ENCODE assay signal across 9 cellular contexts in genomic region chr21:33540711-33541104, GRCh38. TPM values are rescaled to one million over a fixed set of nuclear protein-coding genes. Genes with fewer than 3 reads are reported as not detected.
DNase-seq lines count a peak whose midpoint lies in the region; ATAC-seq and TF ChIP-seq lines count a peak whose summit lies in the region.
"Had no signal": no experiment of that assay in that cellular context is flagged by ENCODE, and none has a peak within 500 bp of the region (broad histone marks: within the 10 kb centered on the region; RNA-seq: fewer than 3 reads in every experiment).

No MANE protein-coding gene starts in this region.

- H3K4me3 Mint-ChIP-seq in activated naive CD4-positive, alpha-beta T cell treated with anti-CD3 and anti-CD28 coated beads, Interleukin-2, amount 50 U/mL, for 24 hours, result peak overlapping the region; percentile 97
- peak overlapping the region; percentile 60 to 98 (median 63) for H3K4me3 Mint-ChIP-seq in immature natural killer cell

- H3K27me3 ChIP-seq in transverse colon, result no peaks in the 10 kb centered on the region
- H3K27me3 ChIP-seq: uterus had no signal

- DNase-seq in activated naive CD4-positive, alpha-beta T cell (lab: John Stamatoyannopoulos, UW), result no peak
- no peak for DNase-seq in activated naive CD4-positive, alpha-beta T cell treated with anti-CD3 and anti-CD28 coated beads, Interleukin-2, amount 50 U/mL, for 72 hours (ENCODE audit: low spot score in 2 of 2)
- DNase-seq in immature natural killer cell (no peak), transverse colon (no peak), kidney tubule cell (ENCODE audit: low spot score) (no peak), head of caudate nucleus (no peak)
- DNase-seq: uterus had no signal

- peak overlapping the region in 1 of 4 donors; percentile 97 for H3K4me3 ChIP-seq in transverse colon

- no peak for TF ChIP-seq EP300 in transverse colon (IDR thresholded peaks at IDR 0.05; ENCODE audit: low read depth)

- peak overlapping the region; percentile 93 to 99 (median 98) for H3K27ac ChIP-seq in transverse colon

- H3K4me1 ChIP-seq in transverse colon, result peaks cover 18 to 33% (median 31%) of the 10 kb centered on the region in 4 donors

- peaks cover 20% of the 10 kb centered on the region for H3K36me3 Mint-ChIP-seq in activated naive CD4-positive, alpha-beta T cell treated with anti-CD3 and anti-CD28 coated beads, Interleukin-2, amount 50 U/mL, for 24 hours
- peaks cover 50 to 66% of the 10 kb centered on the region in 2 donors for H3K36me3 Mint-ChIP-seq in activated naive CD4-positive, alpha-beta T cell treated with anti-CD3 and anti-CD28 coated beads, Interleukin-2, amount 50 U/mL, for 72 hours
- H3K36me3 Mint-ChIP-seq in immature natural killer cell, result peaks cover 10 to 16% (median 16%) of the 10 kb centered on the region in 3 donors

- H3K9me3 Mint-ChIP-seq in activated naive CD4-positive, alpha-beta T cell treated with anti-CD3 and anti-CD28 coated beads, Interleukin-2, amount 50 U/mL, for 24 hours, result no peaks in the 10 kb centered on the region
- H3K9me3 Mint-ChIP-seq in activated naive CD4-positive, alpha-beta T cell treated with anti-CD3 and anti-CD28 coated beads, Interleukin-2, amount 50 U/mL, for 72 hours, result peaks cover 0 to 6% of the 10 kb centered on the region in 2 donors
- H3K9me3 Mint-ChIP-seq in immature natural killer cell, result no peaks in the 10 kb centered on the region

- no peaks in the 10 kb centered on the region for H3K27me3 Mint-ChIP-seq in activated naive CD4-positive, alpha-beta T cell treated with anti-CD3 and anti-CD28 coated beads, Interleukin-2, amount 50 U/mL, for 24 hours
- H3K27me3 Mint-ChIP-seq in immature natural killer cell (ENCODE audit: low read depth in 3 of 3), result peaks cover 10 to 21% (median 17%) of the 10 kb centered on the region in 3 donors

- peak overlapping the region; percentile 96 for H3K27ac Mint-ChIP-seq in activated naive CD4-positive, alpha-beta T cell treated with anti-CD3 and anti-CD28 coated beads, Interleukin-2, amount 50 U/mL, for 24 hours
- peak overlapping the region; percentile 97 to 99 for H3K27ac Mint-ChIP-seq in activated naive CD4-positive, alpha-beta T cell treated with anti-CD3 and anti-CD28 coated beads, Interleukin-2, amount 50 U/mL, for 72 hours
- peak overlapping the region; percentile 89 to 99 (median 90) for H3K27ac Mint-ChIP-seq in immature natural killer cell

- intact Hi-C loops in transverse colon (cut with DNase I; ENCODE audit: low total_unique reads) (no loop called here), head of caudate nucleus (cut with DNase I) (loop anchor here (5.0 kb wide), 2 partner anchors 58 to 102 kb away; partner anchors contain the start of genes CRYZL1 and ITSN1)

- peaks cover 0 to 13% (median 5%) of the 10 kb centered on the region in 4 donors for H3K36me3 ChIP-seq in transverse colon
- H3K36me3 ChIP-seq: uterus had no signal

- TF ChIP-seq POLR2A in transverse colon (IDR thresholded peaks at IDR 0.05) (no peak), GM18505 (IDR thresholded peaks at IDR 0.05; ENCODE audit: borderline replicate concordance, extremely low read depth, insufficient read depth, insufficient read length) (no peak)

- no peak for TF ChIP-seq CTCF in transverse colon (IDR thresholded peaks at IDR 0.05)

- 52 to 73% methylated on average over 3 of the region's 3 CpGs for WGBS in transverse colon (ENCODE audit: low coverage in 1 of 2), 2 donors

- no peaks in the 10 kb centered on the region for H3K9me3 ChIP-seq in transverse colon
- H3K9me3 ChIP-seq: uterus had no signal

- ATAC-seq in activated naive CD4-positive, alpha-beta T cell treated with anti-CD3 and anti-CD28 coated beads, Interleukin-2, amount 50 U/mL, for 72 hours, result no peak
- no peak for ATAC-seq in GM18505 (IDR thresholded peaks at IDR 0.05; ENCODE audit: unreplicated experiment)

- in situ Hi-C loops in transverse colon (cut with MboI; ENCODE audit: low pct_ligation_motif_present in 1 of 4, low pct_unique_long_range_greater_than_20kb in 1 of 4, low sequenced_read_pairs in 3 of 4), result no loop called here

- H3K4me1 Mint-ChIP-seq in activated naive CD4-positive, alpha-beta T cell treated with anti-CD3 and anti-CD28 coated beads, Interleukin-2, amount 50 U/mL, for 24 hours, result peaks cover 30% of the 10 kb centered on the region
- H3K4me1 Mint-ChIP-seq in immature natural killer cell, result peaks cover 44 to 53% of the 10 kb centered on the region in 2 donors

RNA-seq across cellular contexts. Expression of gene GART, which starts 1.2 kb away (rescaled TPM):
- total RNA-seq in activated naive CD4-positive, alpha-beta T cell treated with anti-CD3 and anti-CD28 coated beads, Interleukin-2, amount 50 U/mL, for 72 hours, result 100 to 1,000 TPM; 161 to 187 TPM
- 10 to 100 TPM; 26.4 to 43.8 (median 36.3) TPM for polyA plus RNA-seq in immature natural killer cell
- total RNA-seq in transverse colon, result 100 to 1,000 TPM in 1 of 4 donors, 10 to 100 TPM in 3; 23.9 to 123 (median 68.5) TPM

RNA-seq across cellular contexts. Expression of gene SON, which starts 2.1 kb away (rescaled TPM):
- total RNA-seq in activated naive CD4-positive, alpha-beta T cell treated with anti-CD3 and anti-CD28 coated beads, Interleukin-2, amount 50 U/mL, for 72 hours, result 100 to 1,000 TPM; 271 to 344 TPM
- polyA plus RNA-seq in immature natural killer cell, result 100 to 1,000 TPM; 249 to 673 (median 267) TPM
- total RNA-seq in transverse colon, result 100 to 1,000 TPM; 183 to 465 (median 223) TPM

RNA-seq across cellular contexts. Expression of gene DONSON, which starts 47.8 kb away (rescaled TPM):
- 10 to 100 TPM; 39.1 to 56.1 TPM for total RNA-seq in activated naive CD4-positive, alpha-beta T cell treated with anti-CD3 and anti-CD28 coated beads, Interleukin-2, amount 50 U/mL, for 72 hours
- polyA plus RNA-seq in immature natural killer cell, result 1 to 10 TPM; 2.3 to 3.7 (median 3.2) TPM
- 1 to 10 TPM; 1.8 to 6.5 (median 3.5) TPM for total RNA-seq in transverse colon

RNA-seq across cellular contexts. Expression of gene DNAJC28, which starts 49.2 kb away (rescaled TPM):
- under 1 TPM; 0.49 to 0.91 TPM for total RNA-seq in activated naive CD4-positive, alpha-beta T cell treated with anti-CD3 and anti-CD28 coated beads, Interleukin-2, amount 50 U/mL, for 72 hours
- under 1 TPM in 1 of 3 donors, not detected in 2; 1.00 TPM for polyA plus RNA-seq in immature natural killer cell
- 1 to 10 TPM in 2 of 4 donors, not detected in 2; 3.0 to 3.7 TPM for total RNA-seq in transverse colon

Comparison
In these comparisons a context has a peak if more than half of its experiments do, and no peak if none do; other contexts are left out.
1. RNA of gene DONSON, which starts 47.8 kb away (total RNA-seq): 39.1 to 56.1 TPM in activated naive CD4-positive, alpha-beta T cell treated with anti-CD3 and anti-CD28 coated beads, Interleukin-2, amount 50 U/mL, for 72 hours; 1.8 to 6.5 TPM in transverse colon; every median in the first group is over 4 times any median in the second.
2. Peak in every context shown above with its lines, with median percentiles within 50 percentile points of each other: H3K27ac Mint-ChIP-seq.